20 cellular contexts compared by ENCODE assay signal in genomic region chr1:35629051-35629450, GRCh38. TPM values are rescaled to one million over a fixed set of nuclear protein-coding genes. Genes with fewer than 3 reads are reported as not detected.
"Had no signal": no experiment of that assay in that cellular context is flagged by ENCODE, and none has a peak within 500 bp of the region (broad histone marks: within the 10 kb centered on the region; RNA-seq: fewer than 3 reads in every experiment).

No MANE protein-coding gene starts in this region.

- H3K27me3 Mint-ChIP-seq: activated naive CD8-positive, alpha-beta T cell treated with anti-CD3 and anti-CD28 coated beads for 36 hours had no signal

- H3K9me3 ChIP-seq: left lung, upper lobe of right lung had no signal

- H3K4me1 ChIP-seq: left lung, upper lobe of right lung had no signal

- H3K4me3 Mint-ChIP-seq: activated naive CD8-positive, alpha-beta T cell treated with anti-CD3 and anti-CD28 coated beads for 36 hours; T-helper 1 cell treated with Interleukin-12 subunit alpha and Interleukin-12 subunit beta and Interleukin-4 antibody, amounts not matched to agents 30 μg/mL and 1 μg/mL, for 36 hours had no signal

- H3K27me3 ChIP-seq: cardiac muscle cell, left lung, upper lobe of right lung had no signal

- DNase-seq: activated CD4-positive, alpha-beta T cell treated with anti-CD3 and anti-CD28 coated beads for 1 hour; activated CD8-positive, alpha-beta memory T cell treated with anti-CD3 and anti-CD28 coated beads for 24 hours; activated CD8-positive, alpha-beta memory T cell treated with anti-CD3 and anti-CD28 coated beads, Interleukin-2, amount 50 U/mL, for 48 hours; activated gamma-delta T cell treated with Interleukin-2 at 50 U/mL for 16 hours; activated naive CD8-positive, alpha-beta T cell treated with anti-CD3 and anti-CD28 coated beads for 36 hours; amniotic stem cell; dermis blood vessel endothelial cell; effector memory CD4-positive, alpha-beta T cell; hippocampal formation; left lung; mammary epithelial cell; occipital lobe; stimulated activated CD4-positive, alpha-beta T cell treated with anti-CD3 and anti-CD28 coated beads, Interleukin-1b, Interleukin-23, amount 100 ng/mL, for 48 hours; stimulated activated CD8-positive, alpha-beta memory T cell treated with anti-CD3 and anti-CD28 coated beads, Interleukin-4, amount 100 ng/mL, for 48 hours; stimulated activated naive CD4-positive, alpha-beta T cell; upper lobe of right lung had no signal

- H3K27ac ChIP-seq: cardiac muscle cell, left lung, upper lobe of right lung had no signal

- ATAC-seq: left lung, upper lobe of right lung had no signal

- H3K4me3 ChIP-seq: cardiac muscle cell, left lung, upper lobe of right lung had no signal

- H3K27ac Mint-ChIP-seq: activated naive CD8-positive, alpha-beta T cell treated with anti-CD3 and anti-CD28 coated beads for 36 hours; T-helper 1 cell treated with Interleukin-12 subunit alpha and Interleukin-12 subunit beta and Interleukin-4 antibody, amounts not matched to agents 30 μg/mL and 1 μg/mL, for 36 hours had no signal

- H3K9me3 Mint-ChIP-seq: activated naive CD8-positive, alpha-beta T cell treated with anti-CD3 and anti-CD28 coated beads for 36 hours; T-helper 1 cell treated with Interleukin-12 subunit alpha and Interleukin-12 subunit beta and Interleukin-4 antibody, amounts not matched to agents 30 μg/mL and 1 μg/mL, for 36 hours had no signal

RNA-seq across cellular contexts. Expression of gene TFAP2E, which starts 55.9 kb away (rescaled TPM):
- total RNA-seq: endothelial cell of umbilical vein, glomerular endothelial cell had no signal
- polyA plus RNA-seq: cardiac muscle cell had no signal
